Comparison of ENCODE assay signal across 9 cellular contexts in genomic region chr14:68088463-68088862, GRCh38.
DNase-seq lines count a peak whose midpoint lies in the region; ATAC-seq and TF ChIP-seq lines count a peak whose summit lies in the region.
"Had no signal": no experiment of that assay in that cellular context is flagged by ENCODE, and none has a peak within 500 bp of the region (broad histone marks: within the 10 kb centered on the region; RNA-seq: fewer than 3 reads in every experiment).

No MANE protein-coding gene starts in this region.

- no peak overlapping the region for H3K4me3 ChIP-seq in BLaER1 treated with 17β-estradiol and CSF1 and Interleukin-3, amounts not matched to agents 10 nM and 100 nM

- H3K4me1 Mint-ChIP-seq in brain (peaks cover 38% of the 10 kb centered on the region), nephron (peaks cover 53% of the 10 kb centered on the region)

- H3K9me3 ChIP-seq in BLaER1 treated with 17β-estradiol and CSF1 and Interleukin-3, amounts not matched to agents 10 nM and 100 nM (replicated peaks in 1 of 11), result peaks cover 5 to 15% (median 8%) of the 10 kb centered on the region in 11 experiments; a peak in 12 of 22 replicates

- H3K9me3 Mint-ChIP-seq in brain (peaks cover 8 to 18% (median 13%) of the 10 kb centered on the region in 5 experiments), nephron (peaks cover 12% of the 10 kb centered on the region)
- H3K9me3 Mint-ChIP-seq: natural killer cell treated with Interleukin-12 subunit alpha and Interleukin-12 subunit beta and Interleukin-15 and Interleukin-18, amount 100 ng/mL, for 72 hours had no signal

- H3K27me3 Mint-ChIP-seq in brain (no peaks in the 10 kb centered on the region), nephron (ENCODE audit: low read depth) (no peaks in the 10 kb centered on the region)
- H3K27me3 Mint-ChIP-seq: natural killer cell treated with Interleukin-12 subunit alpha and Interleukin-12 subunit beta and Interleukin-15 and Interleukin-18, amount 100 ng/mL, for 72 hours had no signal

- H3K4me3 Mint-ChIP-seq in brain, result peak overlapping the region; percentile 39 to 86 (median 77)
- H3K4me3 Mint-ChIP-seq in nephron, result peak overlapping the region; percentile 55 to 77 (median 73)
- H3K4me3 Mint-ChIP-seq: natural killer cell treated with Interleukin-12 subunit alpha and Interleukin-12 subunit beta and Interleukin-15 and Interleukin-18, amount 100 ng/mL, for 72 hours had no signal

- peak overlapping the region in 7 of 11 experiments; percentile 14 to 58 (median 36); a peak in 11 of 22 replicates for H3K9ac ChIP-seq in BLaER1 treated with 17β-estradiol and CSF1 and Interleukin-3, amounts not matched to agents 10 nM and 100 nM

- peak overlapping the region in 8 of 11 experiments; percentile 30 to 69 (median 44); a peak in 16 of 22 replicates for H3K27ac ChIP-seq in BLaER1 treated with 17β-estradiol and CSF1 and Interleukin-3, amounts not matched to agents 10 nM and 100 nM

- peaks cover 5% of the 10 kb centered on the region for H3K36me3 Mint-ChIP-seq in brain
- no peaks in the 10 kb centered on the region for H3K36me3 Mint-ChIP-seq in nephron (ENCODE audit: low read depth)
- H3K36me3 Mint-ChIP-seq: natural killer cell treated with Interleukin-12 subunit alpha and Interleukin-12 subunit beta and Interleukin-15 and Interleukin-18, amount 100 ng/mL, for 72 hours had no signal

- TF ChIP-seq CTCF in brain (conservative IDR thresholded peaks at IDR 0.05) (no peak), nephron (IDR thresholded peaks at IDR 0.05; ENCODE audit: unreplicated experiment in 3 of 3) (no peak)

- H3K4me1 ChIP-seq in BLaER1 treated with 17β-estradiol and CSF1 and Interleukin-3, amounts not matched to agents 10 nM and 100 nM, result peaks cover 15 to 21% (median 17%) of the 10 kb centered on the region in 10 experiments

- no peaks in the 10 kb centered on the region for H3K27me3 ChIP-seq in BLaER1 treated with 17β-estradiol and CSF1 and Interleukin-3, amounts not matched to agents 10 nM and 100 nM

- DNase-seq in NCI-H1105 (lab: John Stamatoyannopoulos, UW) (peak; percentile 47), GM19238 (ENCODE audit: insufficient read length, low spot score) (no peak), SW 1271 (lab: John Stamatoyannopoulos, UW) (no peak)
- no peak for DNase-seq in stimulated activated CD4-positive, alpha-beta T cell treated with anti-CD3 and anti-CD28 coated beads, Interleukin-2, amount 100 ng/mL, for 48 hours

- no peaks in the 10 kb centered on the region for H3K36me3 ChIP-seq in BLaER1 treated with 17β-estradiol and CSF1 and Interleukin-3, amounts not matched to agents 10 nM and 100 nM

- H4K20me1 ChIP-seq in BLaER1 treated with 17β-estradiol and CSF1 and Interleukin-3, amounts not matched to agents 10 nM and 100 nM, result no peaks in the 10 kb centered on the region

- peak overlapping the region; percentile 79 to 94 (median 82) for H3K27ac Mint-ChIP-seq in brain
- H3K27ac Mint-ChIP-seq in nephron, result peak overlapping the region; percentile 92 to 94 (median 93)
- H3K27ac Mint-ChIP-seq: natural killer cell treated with Interleukin-12 subunit alpha and Interleukin-12 subunit beta and Interleukin-15 and Interleukin-18, amount 100 ng/mL, for 72 hours had no signal

- peak overlapping the region; percentile 21 to 73 (median 62); a peak in 21 of 22 replicates for H3K4me2 ChIP-seq in BLaER1 treated with 17β-estradiol and CSF1 and Interleukin-3, amounts not matched to agents 10 nM and 100 nM

- no peak for ATAC-seq in HG02798 (IDR thresholded peaks at IDR 0.05; ENCODE audit: poor library complexity, unreplicated experiment)
- ATAC-seq: natural killer cell treated with Interleukin-12 subunit alpha and Interleukin-12 subunit beta and Interleukin-15 and Interleukin-18, amount 100 ng/mL, for 72 hours had no signal
